Comparison of ENCODE assay signal across 20 cellular contexts in genomic region chr5:82560966-82561365, GRCh38.
"Had no signal": no experiment of that assay in that cellular context is flagged by ENCODE, and none has a peak within 500 bp of the region (broad histone marks: within the 10 kb centered on the region; RNA-seq: fewer than 3 reads in every experiment).

No MANE protein-coding gene starts in this region.

- H3K79me2 ChIP-seq: parathyroid adenoma had no signal

- H3K36me3 ChIP-seq: colonic mucosa, left lung, lower lobe of right lung, prostate gland, stomach, tibial nerve, upper lobe of right lung, vagina had no signal

- DNase-seq: colonic mucosa; dermis blood vessel endothelial cell; endodermal cell; erythroblast; foreskin keratinocyte; left lung; lower lobe of right lung; midbrain; occipital lobe; retina; stimulated activated naive CD4-positive, alpha-beta T cell; stomach; upper lobe of right lung had no signal

- H3K27ac ChIP-seq: colonic mucosa, foreskin keratinocyte, left lung, lower lobe of right lung, parathyroid adenoma, prostate gland, stomach, tibial nerve, upper lobe of right lung, vagina had no signal

- ATAC-seq: foreskin keratinocyte; left lung; natural killer cell treated with Interleukin-12 subunit alpha and Interleukin-12 subunit beta and Interleukin-15 and Interleukin-18, amount 100 ng/mL, for 72 hours; sciatic nerve; upper lobe of right lung had no signal

- H3K9ac ChIP-seq: parathyroid adenoma had no signal

- H3K4me3 ChIP-seq: colonic mucosa, left lung, lower lobe of right lung, prostate gland, stomach, tibial nerve, upper lobe of right lung, vagina had no signal

- H3K4me1 ChIP-seq: colonic mucosa, foreskin keratinocyte, left lung, lower lobe of right lung, parathyroid adenoma, prostate gland, stomach, tibial nerve, upper lobe of right lung, vagina had no signal

- FAIRE-seq: endothelial cell of umbilical vein had no signal

- H3K27me3 ChIP-seq: colonic mucosa, left lung, stomach, tibial nerve, upper lobe of right lung, vagina had no signal

- H3K9me3 ChIP-seq: colonic mucosa, left lung, lower lobe of right lung, prostate gland, tibial nerve, upper lobe of right lung, vagina had no signal
